ENCODE assay signal across 10 cellular contexts in the genomic region with DNA sequence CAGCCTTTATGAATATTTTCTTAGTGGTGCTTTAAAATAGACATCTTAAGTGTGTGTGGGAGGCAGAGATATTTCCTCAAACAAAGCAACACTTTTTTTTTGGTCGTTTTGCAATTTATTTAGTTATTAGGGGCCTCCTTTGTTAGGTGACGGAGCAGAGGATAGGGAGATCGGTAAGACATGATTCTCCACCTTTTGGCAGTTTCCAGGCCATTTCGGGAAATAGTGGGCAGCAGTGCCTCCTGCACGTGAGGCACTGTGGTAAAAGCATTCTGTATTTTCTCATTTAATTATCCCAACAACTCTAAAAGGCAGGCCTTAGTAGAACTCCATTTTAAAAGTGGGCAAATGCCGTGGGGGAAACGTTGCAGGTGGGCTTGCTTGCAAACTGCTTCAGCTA. TPM values are rescaled to one million over a fixed set of nuclear protein-coding genes. Genes with fewer than 3 reads are reported as not detected.
DNase-seq lines count a peak whose midpoint lies in the region; ATAC-seq and TF ChIP-seq lines count a peak whose summit lies in the region.
"Had no signal": no experiment of that assay in that cellular context is flagged by ENCODE, and none has a peak within 500 bp of the region (broad histone marks: within the 10 kb centered on the region; RNA-seq: fewer than 3 reads in every experiment).

No MANE protein-coding gene starts in this region.

- no peaks in the 10 kb centered on the region for H3K9me3 ChIP-seq in MG63
- H3K9me3 ChIP-seq in BE2C: no peaks in the 10 kb centered on the region
- H3K9me3 ChIP-seq: SK-N-SH had no signal

- H3K27ac Mint-ChIP-seq in glutamatergic neuron (ENCODE audit: unreplicated experiment): no peak overlapping the region
- peak overlapping the region; percentile 94 for H3K27ac Mint-ChIP-seq in progenitor cell of endocrine pancreas

- H3K36me3 ChIP-seq in MG63 (no peaks in the 10 kb centered on the region), BE2C (no peaks in the 10 kb centered on the region)

- no peak for TF ChIP-seq CTCF in GM12864 (IDR thresholded peaks at IDR 0.05; ENCODE audit: low read depth, low read length, missing control alignments)
- no peak for TF ChIP-seq CTCF in glutamatergic neuron (IDR thresholded peaks at IDR 0.05; ENCODE audit: partially characterized antibody, unreplicated experiment)
- TF ChIP-seq CTCF in progenitor cell of endocrine pancreas (IDR thresholded peaks at IDR 0.05; ENCODE audit: unreplicated experiment): no peak
- no peak for TF ChIP-seq CTCF in BE2C (IDR thresholded peaks at IDR 0.05; ENCODE audit: low read depth, low read length)

- H3K4me3 Mint-ChIP-seq in glutamatergic neuron (ENCODE audit: unreplicated experiment): peak overlapping the region; percentile 6
- peak overlapping the region; percentile 91 for H3K4me3 Mint-ChIP-seq in progenitor cell of endocrine pancreas (ENCODE audit: low read depth)

- DNase-seq in GM12864 (ENCODE audit: low read depth): no peak
- DNase-seq in RKO (ENCODE audit: low spot score): peak; percentile 18
- DNase-seq in glutamatergic neuron: no peak
- no peak for DNase-seq in progenitor cell of endocrine pancreas (ENCODE audit: low spot score, unreplicated experiment)
- no peak for DNase-seq in MG63
- DNase-seq in Right ventricle myocardium inferior (ENCODE audit: missing footprints): no peak
- DNase-seq in BE2C: no peak
- DNase-seq: activated gamma-delta T cell treated with Interleukin-2 at 50 U/mL for 16 hours, NCI-H748 treated with DMSO at 0.1 percent for 48 hours, SK-N-SH had no signal

- no peaks in the 10 kb centered on the region for H3K4me1 ChIP-seq in BE2C

- no peaks in the 10 kb centered on the region for H3K4me1 Mint-ChIP-seq in glutamatergic neuron (ENCODE audit: low read depth, unreplicated experiment)
- peaks cover 48% of the 10 kb centered on the region for H3K4me1 Mint-ChIP-seq in progenitor cell of endocrine pancreas (ENCODE audit: low read depth)

- no peak for ATAC-seq in Right ventricle myocardium inferior

- H3K36me3 Mint-ChIP-seq in glutamatergic neuron (ENCODE audit: unreplicated experiment) (no peaks in the 10 kb centered on the region), progenitor cell of endocrine pancreas (ENCODE audit: insufficient read depth) (peaks cover 4% of the 10 kb centered on the region)

- H3K27me3 ChIP-seq in MG63 (peaks cover 43% of the 10 kb centered on the region), BE2C (peaks cover 85% of the 10 kb centered on the region)

- H3K4me3 ChIP-seq in GM12864 (ENCODE audit: low read depth, low read length): peak overlapping the region; percentile 66; the same call in 1 of the 2 replicates
- H3K4me3 ChIP-seq in MG63: no peak overlapping the region
- H3K4me3 ChIP-seq in BE2C (ENCODE audit: low read depth, low read length): no peak overlapping the region

- H3K27me3 Mint-ChIP-seq in glutamatergic neuron (ENCODE audit: unreplicated experiment) (peaks cover 7% of the 10 kb centered on the region), progenitor cell of endocrine pancreas (no peaks in the 10 kb centered on the region)

- intact Hi-C loops in Right ventricle myocardium inferior (cut with DNase I): no loop called here

- peaks cover 5% of the 10 kb centered on the region for H3K9me3 Mint-ChIP-seq in glutamatergic neuron (ENCODE audit: unreplicated experiment)
- H3K9me3 Mint-ChIP-seq in progenitor cell of endocrine pancreas (ENCODE audit: low read depth): no peaks in the 10 kb centered on the region

RNA-seq across cellular contexts. Expression of a gene that starts 1.9 kb away (rescaled TPM):
- total RNA-seq in glutamatergic neuron (ENCODE audit: unreplicated experiment): 4.3 TPM
- 131 and 143 TPM in 2 replicates for total RNA-seq in progenitor cell of endocrine pancreas
- 0.74 and 2.1 TPM in 2 replicates for total RNA-seq in MG63 (2014; rRNA removed; shearing (Covaris generic); ENCODE audit: low replicate concordance)
- 1.5 TPM for total RNA-seq in Right ventricle myocardium inferior
- polyA plus RNA-seq in BE2C (2012; ENCODE audit: insufficient read depth, insufficient read length, low read depth): 1.5 TPM

Comparison
In these comparisons a context has a peak if more than half of its experiments do, and no peak if none do; other contexts are left out.
1. RNA of a gene that starts 1.9 kb away (total RNA-seq): 131 to 143 TPM in progenitor cell of endocrine pancreas; 4.3 TPM in glutamatergic neuron (single experiment), 0.74 to 2.1 TPM in MG63 and 1.5 TPM in Right ventricle myocardium inferior (single experiment); every median in the first group is over 10 times any median in the second.